Comparison of ENCODE assay signal across 23 cellular contexts in genomic region chr12:102962986-102963385, GRCh38. TPM values are rescaled to one million over a fixed set of nuclear protein-coding genes. Genes with fewer than 3 reads are reported as not detected.
"Had no signal": no experiment of that assay in that cellular context is flagged by ENCODE, and none has a peak within 500 bp of the region (broad histone marks: within the 10 kb centered on the region; RNA-seq: fewer than 3 reads in every experiment).

No MANE protein-coding gene starts in this region.

- H3K36me3 ChIP-seq: left ventricle myocardium inferior, right atrium auricular region, tibial artery had no signal

- H3K36me3 Mint-ChIP-seq: natural killer cell had no signal

- H3K4me3 ChIP-seq: body of pancreas, coronary artery, left ventricle myocardium inferior, right atrium auricular region, tibial artery had no signal

- ATAC-seq: body of pancreas, esophagus mucosa, natural killer cell had no signal

- H3K27ac Mint-ChIP-seq: natural killer cell, progenitor cell of endocrine pancreas had no signal

- H3K4me3 Mint-ChIP-seq: natural killer cell had no signal

- H3K27ac ChIP-seq: body of pancreas, coronary artery, left ventricle myocardium inferior, right atrium auricular region, tibial artery had no signal

- DNase-seq: activated CD4-positive, alpha-beta T cell treated with anti-CD3 and anti-CD28 coated beads for 1 hour; activated CD4-positive, alpha-beta T cell treated with anti-CD3 and anti-CD28 coated beads, Interleukin-2, amount 50 U/mL, for 4 hours; activated naive CD4-positive, alpha-beta T cell treated with anti-CD3 and anti-CD28 coated beads, Interleukin-2, amount 50 U/mL, for 16 hours; amygdala; body of pancreas; central memory CD4-positive, alpha-beta T cell; hippocampal formation; kidney; left ventricle myocardium inferior; natural killer cell; nucleus accumbens; stimulated activated CD4-positive, alpha-beta T cell treated with anti-CD3 and anti-CD28 coated beads, Interleukin-4, amount 100 ng/mL, for 1 hour; T1000; tibial artery had no signal

- H3K4me1 Mint-ChIP-seq: natural killer cell had no signal

- H3K9me3 ChIP-seq: body of pancreas had no signal

RNA-seq across cellular contexts. Expression of gene ASCL1, which starts 5.5 kb away (rescaled TPM):
- total RNA-seq: body of pancreas, esophagus mucosa, fibroblast of villous mesenchyme, glomerular endothelial cell, kidney, left ventricle myocardium inferior, mucosa of gallbladder, natural killer cell, right atrium auricular region, skeletal muscle tissue, subcutaneous adipose tissue had no signal

RNA-seq across cellular contexts. Expression of gene PAH, which starts 45.9 kb away (rescaled TPM):
- total RNA-seq: esophagus mucosa, fibroblast of villous mesenchyme, glomerular endothelial cell, left ventricle myocardium inferior, natural killer cell, right atrium auricular region, skeletal muscle tissue, subcutaneous adipose tissue had no signal
